ENCODE assay signal across 1 cellular context in genomic region chr22:43550024-43550620, GRCh38.
TF ChIP-seq lines count a peak whose summit lies in the region.

No MANE protein-coding gene starts in this region.

TF ChIP-seq in HepG2, 621 proteins besides CTCF, POLR2A, EP300 and RAD21 (continued from another document):
- TF ChIP-seq PBX3 (CRISPR knock-in tag; IDR thresholded peaks at IDR 0.05; ENCODE audit: borderline replicate concordance) (no peak), ZNF768 (CRISPR knock-in tag; IDR thresholded peaks at IDR 0.05) (peak; percentile 74)
TF ChIP-seq in HepG2: peak in this region for 1.
